8 cellular contexts compared by ENCODE assay signal in genomic region chr19:5987077-5987818, GRCh38. TPM values are rescaled to one million over a fixed set of nuclear protein-coding genes. Genes with fewer than 3 reads are reported as not detected.
DNase-seq lines count a peak whose midpoint lies in the region; ATAC-seq and TF ChIP-seq lines count a peak whose summit lies in the region.

No MANE protein-coding gene starts in this region.

- no peaks in the 10 kb centered on the region for H3K9me2 ChIP-seq in PC-9 (ENCODE audit: insufficient read depth)

- no peak overlapping the region for H2AFZ ChIP-seq in PC-9

- H3K79me2 ChIP-seq in PC-9 (ENCODE audit: low read depth): no peaks in the 10 kb centered on the region

- 0 out of 2 replicates have a peak, but pooled peaks cover 5% of the 10 kb centered on the region for H3K4me1 ChIP-seq in PC-9 (replicated peaks; ENCODE audit: insufficient read depth)

- no peak overlapping the region for H3K4me3 ChIP-seq in PC-9

- H3K36me3 Mint-ChIP-seq in activated T-cell treated with anti-CD3 and anti-CD28 coated beads, Interleukin-2, amount 50 U/mL, for 4 hours (ENCODE audit: insufficient read depth): no peaks in the 10 kb centered on the region
- no peaks in the 10 kb centered on the region for H3K36me3 Mint-ChIP-seq in natural killer cell treated with Interleukin-12 subunit alpha and Interleukin-12 subunit beta and Interleukin-15 and Interleukin-18, amount 100 ng/mL, for 72 hours
- no peaks in the 10 kb centered on the region for H3K36me3 Mint-ChIP-seq in stimulated activated memory B cell treated with anti-CD40 and anti-IgM and Interleukin-4, amounts not matched to agents 10 μg/mL and 1 μg/mL and 100 μg/mL, for 72 hours

- H3K27ac ChIP-seq in PC-9: no peak overlapping the region

- no peaks in the 10 kb centered on the region; the same call in 1 of the 2 replicates for H3F3A ChIP-seq in PC-9 (ENCODE audit: insufficient read depth, low read depth)

- H3K4me3 Mint-ChIP-seq in activated T-cell treated with anti-CD3 and anti-CD28 coated beads, Interleukin-2, amount 50 U/mL, for 4 hours: peak overlapping the region; percentile 70
- peak overlapping the region; percentile 76 for H3K4me3 Mint-ChIP-seq in natural killer cell treated with Interleukin-12 subunit alpha and Interleukin-12 subunit beta and Interleukin-15 and Interleukin-18, amount 100 ng/mL, for 72 hours
- peak overlapping the region; percentile 74 for H3K4me3 Mint-ChIP-seq in stimulated activated memory B cell treated with anti-CD40 and anti-IgM and Interleukin-4, amounts not matched to agents 10 μg/mL and 1 μg/mL and 100 μg/mL, for 72 hours

- peak; percentile 50 to 55 for ATAC-seq in activated T-cell treated with anti-CD3 and anti-CD28 coated beads, Interleukin-2, amount 50 U/mL, for 4 hours
- peak in 1 of 2 donors; percentile 61 for ATAC-seq in natural killer cell treated with Interleukin-12 subunit alpha and Interleukin-12 subunit beta and Interleukin-15 and Interleukin-18, amount 100 ng/mL, for 72 hours
- ATAC-seq in stimulated activated memory B cell treated with anti-CD40 and anti-IgM and Interleukin-4, amounts not matched to agents 10 μg/mL and 1 μg/mL and 100 μg/mL, for 72 hours: no peak
- ATAC-seq in HG02852 (IDR thresholded peaks at IDR 0.05; ENCODE audit: unreplicated experiment): no peak

- BruUV-seq in PC-9 (replicated peaks; lab: Mats Ljungman, UMichigan): no TSS peak

- peaks cover 19% of the 10 kb centered on the region for H3K4me1 Mint-ChIP-seq in activated T-cell treated with anti-CD3 and anti-CD28 coated beads, Interleukin-2, amount 50 U/mL, for 4 hours (ENCODE audit: low read depth)
- H3K4me1 Mint-ChIP-seq in natural killer cell treated with Interleukin-12 subunit alpha and Interleukin-12 subunit beta and Interleukin-15 and Interleukin-18, amount 100 ng/mL, for 72 hours (ENCODE audit: low read depth in 2 of 2): peaks cover 23 to 24% of the 10 kb centered on the region in 2 donors
- peaks cover 11% of the 10 kb centered on the region for H3K4me1 Mint-ChIP-seq in stimulated activated memory B cell treated with anti-CD40 and anti-IgM and Interleukin-4, amounts not matched to agents 10 μg/mL and 1 μg/mL and 100 μg/mL, for 72 hours

- H3K27me3 Mint-ChIP-seq in activated T-cell treated with anti-CD3 and anti-CD28 coated beads, Interleukin-2, amount 50 U/mL, for 4 hours (ENCODE audit: low read depth): no peaks in the 10 kb centered on the region
- H3K27me3 Mint-ChIP-seq in natural killer cell treated with Interleukin-12 subunit alpha and Interleukin-12 subunit beta and Interleukin-15 and Interleukin-18, amount 100 ng/mL, for 72 hours: peaks cover 0 to 3% of the 10 kb centered on the region in 2 donors
- peaks cover 13% of the 10 kb centered on the region for H3K27me3 Mint-ChIP-seq in stimulated activated memory B cell treated with anti-CD40 and anti-IgM and Interleukin-4, amounts not matched to agents 10 μg/mL and 1 μg/mL and 100 μg/mL, for 72 hours

- H3K9me3 Mint-ChIP-seq in activated T-cell treated with anti-CD3 and anti-CD28 coated beads, Interleukin-2, amount 50 U/mL, for 4 hours: no peaks in the 10 kb centered on the region
- H3K9me3 Mint-ChIP-seq in natural killer cell treated with Interleukin-12 subunit alpha and Interleukin-12 subunit beta and Interleukin-15 and Interleukin-18, amount 100 ng/mL, for 72 hours: no peaks in the 10 kb centered on the region
- no peaks in the 10 kb centered on the region for H3K9me3 Mint-ChIP-seq in stimulated activated memory B cell treated with anti-CD40 and anti-IgM and Interleukin-4, amounts not matched to agents 10 μg/mL and 1 μg/mL and 100 μg/mL, for 72 hours

- POLR2A ChIA-PET in PC-9 (lab: Charles Lee; ENCODE audit: unreplicated experiment): no interaction called here

- 0 out of 2 replicates have a peak overlapping the region, but pooled peaks have one; percentile 34 for H3K4me2 ChIP-seq in PC-9

- CTCF ChIA-PET in PC-9 (lab: Charles Lee): interaction anchor here (0.6 kb wide), 1 partner anchor 505 kb away, joined by 4 read pairs; no protein-coding TSS in a partner anchor

- TF ChIP-seq CTCF in PC-9 (conservative IDR thresholded peaks at IDR 0.05): peak; percentile 86

- no peaks in the 10 kb centered on the region for H3K9me3 ChIP-seq in PC-9 (ENCODE audit: insufficient read depth, low read depth)

- H3K27ac Mint-ChIP-seq in natural killer cell treated with Interleukin-12 subunit alpha and Interleukin-12 subunit beta and Interleukin-15 and Interleukin-18, amount 100 ng/mL, for 72 hours: peak overlapping the region in 1 of 2 donors; percentile 86
- H3K27ac Mint-ChIP-seq in stimulated activated memory B cell treated with anti-CD40 and anti-IgM and Interleukin-4, amounts not matched to agents 10 μg/mL and 1 μg/mL and 100 μg/mL, for 72 hours: peak overlapping the region; percentile 76

- no peaks in the 10 kb centered on the region for H3K36me3 ChIP-seq in PC-9 (ENCODE audit: low read depth)

- H3K27me3 ChIP-seq in PC-9 (ENCODE audit: insufficient read depth, low read depth): no peaks in the 10 kb centered on the region

- H4K20me1 ChIP-seq in PC-9 (ENCODE audit: insufficient read depth): no peaks in the 10 kb centered on the region

- DNase-seq in COR-L47 (lab: John Stamatoyannopoulos, UW) (peak; percentile 82), KG1 (lab: John Stamatoyannopoulos, UW) (peak; percentile 41), PC-9 (peak; percentile 53 to 58), fibroblast of gingiva (ENCODE audit: low read depth) (peak; percentile 70)
- peak; percentile 68 for DNase-seq in activated T-cell treated with anti-CD3 and anti-CD28 coated beads, Interleukin-2, amount 50 U/mL, for 4 hours
- DNase-seq in natural killer cell treated with Interleukin-12 subunit alpha and Interleukin-12 subunit beta and Interleukin-15 and Interleukin-18, amount 100 ng/mL, for 72 hours (ENCODE audit: low spot score): peak; percentile 84

- intact Hi-C loops in PC-9 (cut with micrococcal nuclease; ENCODE audit: unreplicated experiment): loop anchor here (5.0 to 10.0 kb wide), 3 partner anchors 140 to 875 kb away; partner anchors contain the start of gene NRTN

RNA-seq across cellular contexts. Expression of gene RANBP3, which starts 9.3 kb away (rescaled TPM):
- total RNA-seq in PC-9 (2021): 43.7 and 44.1 TPM in 2 replicates
- 100 to 1,000 TPM; 101 to 104 (median 103) TPM for total RNA-seq in activated T-cell treated with anti-CD3 and anti-CD28 coated beads, Interleukin-2, amount 50 U/mL, for 4 hours
- total RNA-seq in natural killer cell treated with Interleukin-12 subunit alpha and Interleukin-12 subunit beta and Interleukin-15 and Interleukin-18, amount 100 ng/mL, for 72 hours: 100 to 1,000 TPM in 1 of 2 donors, 10 to 100 TPM in 1; 96.5 to 119 TPM

Comparison
In these comparisons a context has a peak if more than half of its experiments do, and no peak if none do; other contexts are left out.
1. ATAC-seq: peak in activated T-cell treated with anti-CD3 and anti-CD28 coated beads, Interleukin-2, amount 50 U/mL, for 4 hours (2 of 2); none in stimulated activated memory B cell treated with anti-CD40 and anti-IgM and Interleukin-4, amounts not matched to agents 10 μg/mL and 1 μg/mL and 100 μg/mL, for 72 hours (single experiment) and HG02852 (single experiment).
2. Peak in every context shown above with its lines, with median percentiles within 50 percentile points of each other: DNase-seq and H3K4me3 Mint-ChIP-seq.